Comparison of ENCODE assay signal across 14 cellular contexts in genomic region chr19:43572172-43572588, GRCh38. TPM values are rescaled to one million over a fixed set of nuclear protein-coding genes. Genes with fewer than 3 reads are reported as not detected.
DNase-seq lines count a peak whose midpoint lies in the region; ATAC-seq and TF ChIP-seq lines count a peak whose summit lies in the region.
"Had no signal": no experiment of that assay in that cellular context is flagged by ENCODE, and none has a peak within 500 bp of the region (broad histone marks: within the 10 kb centered on the region; RNA-seq: fewer than 3 reads in every experiment).

No MANE protein-coding gene starts in this region.

- no peak for TF ChIP-seq CTCF in neural crest cell (conservative IDR thresholded peaks at IDR 0.05)

- no peaks in the 10 kb centered on the region for H3K9me3 Mint-ChIP-seq in activated CD8-positive, alpha-beta T cell treated with anti-CD3 and anti-CD28 coated beads, Interleukin-2, amount 10 ng/mL, durations not matched to agents 7 days and 5 days (ENCODE audit: insufficient read depth)
- no peaks in the 10 kb centered on the region for H3K9me3 Mint-ChIP-seq in neural crest cell
- H3K9me3 Mint-ChIP-seq: activated naive CD8-positive, alpha-beta T cell treated with anti-CD3 and anti-CD28 coated beads for 36 hours had no signal

- DNase-seq in Caki2 (ENCODE audit: low read depth) (peak; percentile 84), NCI-H146 (lab: John Stamatoyannopoulos, UW) (peak; percentile 44), neural crest cell (ENCODE audit: low read depth, low spot score) (no peak), HCEC 1CT (no peak), superior temporal gyrus (ENCODE audit: extremely low spot score) (no peak), HuH-7.5 (ENCODE audit: low spot score) (no peak)
- no peak for DNase-seq in activated CD8-positive, alpha-beta T cell treated with anti-CD3 and anti-CD28 coated beads, Interleukin-2, amount 10 ng/mL, durations not matched to agents 7 days and 5 days
- DNase-seq: activated naive CD8-positive, alpha-beta T cell treated with anti-CD3 and anti-CD28 coated beads for 36 hours; central memory CD4-positive, alpha-beta T cell; head of caudate nucleus; left ventricle myocardium inferior; T1000; testis had no signal

- ATAC-seq in activated CD8-positive, alpha-beta T cell treated with anti-CD3 and anti-CD28 coated beads, Interleukin-2, amount 10 ng/mL, durations not matched to agents 7 days and 5 days: no peak

- no peaks in the 10 kb centered on the region for H3K27me3 Mint-ChIP-seq in activated CD8-positive, alpha-beta T cell treated with anti-CD3 and anti-CD28 coated beads, Interleukin-2, amount 10 ng/mL, durations not matched to agents 7 days and 5 days (ENCODE audit: low read depth)
- H3K27me3 Mint-ChIP-seq in neural crest cell (ENCODE audit: low read depth): no peaks in the 10 kb centered on the region
- H3K27me3 Mint-ChIP-seq: activated naive CD8-positive, alpha-beta T cell treated with anti-CD3 and anti-CD28 coated beads for 36 hours had no signal

- peak overlapping the region; percentile 23 for H3K27ac Mint-ChIP-seq in activated CD8-positive, alpha-beta T cell treated with anti-CD3 and anti-CD28 coated beads, Interleukin-2, amount 10 ng/mL, durations not matched to agents 7 days and 5 days
- H3K27ac Mint-ChIP-seq in neural crest cell (ENCODE audit: unreplicated experiment): peak overlapping the region; percentile 54

- H3K4me3 Mint-ChIP-seq in activated CD8-positive, alpha-beta T cell treated with anti-CD3 and anti-CD28 coated beads, Interleukin-2, amount 10 ng/mL, durations not matched to agents 7 days and 5 days: no peak overlapping the region
- H3K4me3 Mint-ChIP-seq in neural crest cell: peak overlapping the region; percentile 60
- H3K4me3 Mint-ChIP-seq: activated naive CD8-positive, alpha-beta T cell treated with anti-CD3 and anti-CD28 coated beads for 36 hours had no signal

- POLR2A ChIA-PET in activated CD8-positive, alpha-beta T cell treated with anti-CD3 and anti-CD28 coated beads, Interleukin-2, amount 10 ng/mL, durations not matched to agents 7 days and 5 days (lab: Charles Lee): interaction anchor here (1.4 to 2.0 kb wide), 3 partner anchors 8 to 23 kb away, joined by 3 to 5 read pairs (median 4); partner anchors contain the start of gene IRGQ

- CTCF ChIA-PET in activated CD8-positive, alpha-beta T cell treated with anti-CD3 and anti-CD28 coated beads, Interleukin-2, amount 10 ng/mL, durations not matched to agents 7 days and 5 days (lab: Charles Lee): interaction anchor here (2.4 kb wide), 2 partner anchors 12 to 17 kb away, joined by 6 to 7 read pairs; no protein-coding TSS in a partner anchor

- peaks cover 31% of the 10 kb centered on the region for H3K4me1 Mint-ChIP-seq in activated CD8-positive, alpha-beta T cell treated with anti-CD3 and anti-CD28 coated beads, Interleukin-2, amount 10 ng/mL, durations not matched to agents 7 days and 5 days (ENCODE audit: low read depth)
- peaks cover 44% of the 10 kb centered on the region for H3K4me1 Mint-ChIP-seq in neural crest cell

- H3K36me3 Mint-ChIP-seq in activated CD8-positive, alpha-beta T cell treated with anti-CD3 and anti-CD28 coated beads, Interleukin-2, amount 10 ng/mL, durations not matched to agents 7 days and 5 days (ENCODE audit: low read depth): peaks cover 13% of the 10 kb centered on the region
- H3K36me3 Mint-ChIP-seq in neural crest cell (ENCODE audit: low read depth): no peaks in the 10 kb centered on the region

- in situ Hi-C loops in Caki2 (cut with HindIII; ENCODE audit: low pct_unique_long_range_greater_than_20kb, low sequenced_read_pairs): no loop called here

RNA-seq across cellular contexts. Expression of gene XRCC1, which starts 3.1 kb away (rescaled TPM):
- 53.5 and 73.0 TPM in 2 replicates for total RNA-seq in Caki2 (2014; rRNA removed; shearing (Covaris generic); ENCODE audit: low replicate concordance)
- total RNA-seq in activated CD8-positive, alpha-beta T cell treated with anti-CD3 and anti-CD28 coated beads, Interleukin-2, amount 10 ng/mL, durations not matched to agents 7 days and 5 days: 10 to 100 TPM; 46.5 to 48.4 TPM
- 79.4 and 82.0 TPM in 2 replicates for total RNA-seq in neural crest cell

RNA-seq across cellular contexts. Expression of gene PINLYP, which starts 3.4 kb away (rescaled TPM):
- 1.7 TPM in 1 of 2 replicates, not detected in the other for total RNA-seq in Caki2 (2014; rRNA removed; shearing (Covaris generic); ENCODE audit: low replicate concordance)
- 1 to 10 TPM; 7.4 to 8.9 TPM for total RNA-seq in activated CD8-positive, alpha-beta T cell treated with anti-CD3 and anti-CD28 coated beads, Interleukin-2, amount 10 ng/mL, durations not matched to agents 7 days and 5 days
- 9.5 and 11.7 TPM in 2 replicates for total RNA-seq in neural crest cell
- total RNA-seq: NCI-H460 had no signal

RNA-seq across cellular contexts. Expression of gene IRGQ, which starts 23.8 kb away (rescaled TPM):
- total RNA-seq in Caki2 (2014; rRNA removed; shearing (Covaris generic); ENCODE audit: low replicate concordance): 17.3 and 42.1 TPM in 2 replicates
- total RNA-seq in activated CD8-positive, alpha-beta T cell treated with anti-CD3 and anti-CD28 coated beads, Interleukin-2, amount 10 ng/mL, durations not matched to agents 7 days and 5 days: 10 to 100 TPM; 11.2 to 14.0 TPM
- 52.9 and 53.5 TPM in 2 replicates for total RNA-seq in neural crest cell

RNA-seq across cellular contexts. Expression of gene ZNF576, which starts 24.2 kb away (rescaled TPM):
- 43.9 and 55.1 TPM in 2 replicates for total RNA-seq in Caki2 (2014; rRNA removed; shearing (Covaris generic); ENCODE audit: low replicate concordance)
- 10 to 100 TPM; 14.1 to 17.3 TPM for total RNA-seq in activated CD8-positive, alpha-beta T cell treated with anti-CD3 and anti-CD28 coated beads, Interleukin-2, amount 10 ng/mL, durations not matched to agents 7 days and 5 days
- total RNA-seq in neural crest cell: 18.3 and 19.7 TPM in 2 replicates

RNA-seq across cellular contexts. Expression of gene ZNF575, which starts 39.2 kb away (rescaled TPM):
- total RNA-seq in Caki2 (2014; rRNA removed; shearing (Covaris generic); ENCODE audit: low replicate concordance): not detected in 2 replicates
- 1 to 10 TPM; 3.4 to 3.7 TPM for total RNA-seq in activated CD8-positive, alpha-beta T cell treated with anti-CD3 and anti-CD28 coated beads, Interleukin-2, amount 10 ng/mL, durations not matched to agents 7 days and 5 days
- total RNA-seq in neural crest cell: 0.57 and 0.72 TPM in 2 replicates

Comparison
In these comparisons a context has a peak if more than half of its experiments do, and no peak if none do; other contexts are left out.
1. DNase-seq: peak in Caki2 (single experiment) and NCI-H146 (single experiment); none in activated CD8-positive, alpha-beta T cell treated with anti-CD3 and anti-CD28 coated beads, Interleukin-2, amount 10 ng/mL, durations not matched to agents 7 days and 5 days (single experiment), neural crest cell (single experiment), HCEC 1CT (single experiment), superior temporal gyrus (single experiment) and HuH-7.5 (single experiment).